18 cellular contexts compared by ENCODE assay signal in the genomic region with DNA sequence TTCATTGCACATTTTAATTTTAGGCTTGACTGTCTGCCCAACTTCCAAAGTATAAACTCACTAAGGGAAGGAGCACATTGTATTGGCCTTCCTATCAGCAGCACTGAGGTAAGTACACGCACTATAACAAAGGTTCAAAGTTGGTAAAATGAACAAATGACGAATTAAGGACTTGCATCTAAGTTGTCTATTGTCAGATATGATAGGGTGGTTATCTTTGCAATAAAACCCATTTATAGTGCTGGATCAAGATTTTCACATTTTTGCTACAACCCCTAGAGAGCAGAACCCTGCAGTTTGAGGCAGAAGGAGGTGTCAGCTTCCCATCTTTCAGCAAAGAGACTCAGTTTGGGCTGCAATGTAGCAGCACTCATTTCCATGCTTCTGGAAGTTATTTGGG. TPM values are rescaled to one million over a fixed set of nuclear protein-coding genes. Genes with fewer than 3 reads are reported as not detected.
DNase-seq lines count a peak whose midpoint lies in the region; ATAC-seq and TF ChIP-seq lines count a peak whose summit lies in the region.
"Had no signal": no experiment of that assay in that cellular context is flagged by ENCODE, and none has a peak within 500 bp of the region (broad histone marks: within the 10 kb centered on the region; RNA-seq: fewer than 3 reads in every experiment).

No MANE protein-coding gene starts in this region.

- no peak overlapping the region for H2BK15ac ChIP-seq in mesendoderm (replicated peaks; ENCODE audit: low read depth)

- in situ Hi-C loops in GM13976 (cut with MboI; ENCODE audit: low sequenced_read_pairs, unreplicated experiment), result no loop called here

- no peak overlapping the region for H3K56ac ChIP-seq in mesendoderm (ENCODE audit: low read length)

- H3K18ac ChIP-seq in mesendoderm (ENCODE audit: low read length), result no peak overlapping the region

- H3K9me3 Mint-ChIP-seq in WTC11 (no peaks in the 10 kb centered on the region), type B pancreatic cell (no peaks in the 10 kb centered on the region)
- H3K9me3 Mint-ChIP-seq: CD4-positive, alpha-beta memory T cell had no signal

- CTCF ChIA-PET in WTC11 (lab: Charles Lee), result interaction anchor here (0.6 to 1.1 kb wide), 2 partner anchors 266 to 385 kb away, joined by 3 read pairs; no protein-coding TSS in a partner anchor

- no peak overlapping the region for H4K8ac ChIP-seq in mesendoderm (ENCODE audit: low read depth, low read length)

- H2BK120ac ChIP-seq in mesendoderm (ENCODE audit: low read depth, low read length), result no peak overlapping the region

- peaks cover 11% of the 10 kb centered on the region for H3K79me1 ChIP-seq in mesendoderm (ENCODE audit: low read length)

- H3K36me3 Mint-ChIP-seq in WTC11, result no peaks in the 10 kb centered on the region
- no peaks in the 10 kb centered on the region for H3K36me3 Mint-ChIP-seq in type B pancreatic cell
- H3K36me3 Mint-ChIP-seq: CD4-positive, alpha-beta memory T cell had no signal

- H2AK5ac ChIP-seq in mesendoderm (ENCODE audit: low read length), result no peak overlapping the region

- H3K27me3 Mint-ChIP-seq in WTC11 (ENCODE audit: low read depth) (no peaks in the 10 kb centered on the region), type B pancreatic cell (peaks cover 2% of the 10 kb centered on the region)

- ATAC-seq in heart right ventricle (peak in 4 of 8 donors; percentile 3 to 35 (median 13)), left cardiac atrium (no peak), WTC11 (no peak)

- peak overlapping the region; percentile 24 for H3K4me3 Mint-ChIP-seq in WTC11
- H3K4me3 Mint-ChIP-seq in type B pancreatic cell, result peak overlapping the region; percentile 2
- H3K4me3 Mint-ChIP-seq: CD4-positive, alpha-beta memory T cell had no signal

- DNase-seq in heart right ventricle (no peak), left cardiac atrium (no peak), WTC11 (ENCODE audit: low spot score) (no peak), mesendoderm (no peak), type B pancreatic cell (ENCODE audit: extremely low spot score, unreplicated experiment) (no peak), GM13976 (ENCODE audit: low spot score) (no peak), ascending aorta (ENCODE audit: low spot score in 2 of 2) (no peak), stomach (no peak)
- DNase-seq: activated CD4-positive, alpha-beta T cell treated with anti-CD3 and anti-CD28 coated beads for 48 hours; activated CD8-positive, alpha-beta memory T cell treated with anti-CD3 and anti-CD28 coated beads, Interleukin-2, amount 50 U/mL, for 4 hours; activated gamma-delta T cell; CD4-positive, alpha-beta memory T cell; DMS79; NCI-H1105; NCI-H2107; NCI-H69; retina; stimulated activated naive CD4-positive, alpha-beta T cell treated with Interleukin-2 at 50 U/mL for 16 hours had no signal

- H3K27ac ChIP-seq in heart right ventricle (peak overlapping the region; percentile 9 to 99 (median 90)), mesendoderm (ENCODE audit: low read depth, low read length) (no peak overlapping the region), ascending aorta (no peak overlapping the region), stomach (no peak overlapping the region)

- H3K9me3 ChIP-seq in heart right ventricle (no peaks in the 10 kb centered on the region), ascending aorta (no peaks in the 10 kb centered on the region), stomach (no peaks in the 10 kb centered on the region)

- H3K4me1 ChIP-seq in heart right ventricle, result peaks cover 0 to 27% (median 11%) of the 10 kb centered on the region in 9 donors
- H3K4me1 ChIP-seq in mesendoderm (ENCODE audit: control insufficient read depth, low read depth, low read length), result peaks cover 16% of the 10 kb centered on the region
- H3K4me1 ChIP-seq in ascending aorta, result peaks cover 0 to 2% of the 10 kb centered on the region in 2 donors
- peaks cover 0 to 55% (median 35%) of the 10 kb centered on the region in 4 donors for H3K4me1 ChIP-seq in stomach

- TF ChIP-seq EP300 in stomach (IDR thresholded peaks at IDR 0.05), result no peak

- H3K9ac ChIP-seq in mesendoderm (ENCODE audit: low read length), result peak overlapping the region; percentile 10

- intact Hi-C loops in heart right ventricle (cut with DNase I) (loop anchor here in 1 of 10 donors (2.0 kb wide), 1 partner anchor 28 kb away; no protein-coding TSS in a partner anchor), left cardiac atrium (cut with DNase I) (no loop called here), ascending aorta (cut with DNase I) (no loop called here), stomach (cut with DNase I; ENCODE audit: low total_unique reads) (no loop called here)

- no peak for TF ChIP-seq POLR2A in stomach (IDR thresholded peaks at IDR 0.05)

- POLR2A ChIA-PET in WTC11 (lab: Charles Lee), result interaction anchor here (0.6 to 1.4 kb wide), 3 partner anchors 20 to 271 kb away, joined by 3 read pairs; no protein-coding TSS in a partner anchor

- peaks cover 71% of the 10 kb centered on the region for H3K4me1 Mint-ChIP-seq in WTC11
- H3K4me1 Mint-ChIP-seq in type B pancreatic cell (ENCODE audit: unreplicated experiment), result peaks cover 47% of the 10 kb centered on the region

- H3K4ac ChIP-seq in mesendoderm (ENCODE audit: low read depth, low read length), result no peak overlapping the region

- no peak overlapping the region for H3K4me2 ChIP-seq in mesendoderm (ENCODE audit: low read length)

- H3K27ac Mint-ChIP-seq in WTC11 (peak overlapping the region; percentile 75; the same call in 1 of the 2 replicates), type B pancreatic cell (no peak overlapping the region)
- H3K27ac Mint-ChIP-seq: CD4-positive, alpha-beta memory T cell had no signal

- no peak overlapping the region for H2BK5ac ChIP-seq in mesendoderm (ENCODE audit: low read length)

- H3K23ac ChIP-seq in mesendoderm (ENCODE audit: low read length), result no peak overlapping the region

- H3K4me3 ChIP-seq in heart right ventricle (peak overlapping the region in 7 of 10 donors; percentile 4 to 92 (median 77)), mesendoderm (ENCODE audit: low read length) (no peak overlapping the region), ascending aorta (no peak overlapping the region), stomach (no peak overlapping the region)

- TF ChIP-seq CTCF in heart right ventricle (IDR thresholded peaks at IDR 0.05) (no peak), WTC11 (IDR thresholded peaks at IDR 0.05) (no peak), type B pancreatic cell (conservative IDR thresholded peaks at IDR 0.05) (no peak), GM13976 (IDR thresholded peaks at IDR 0.05; ENCODE audit: borderline replicate concordance, control extremely low read depth, extremely low read depth, insufficient read depth, missing control alignments) (no peak), ascending aorta (IDR thresholded peaks at IDR 0.05) (no peak), stomach (IDR thresholded peaks at IDR 0.05) (no peak)

- H4K5ac ChIP-seq in mesendoderm (ENCODE audit: low read length), result no peak overlapping the region

- 57 to 64% methylated on average over 2 of the region's 2 CpGs for whole genome bisulfite sequencing in heart right ventricle, 2 donors
- no CpG with 5 or more reads among the region's 2 CpGs for WGBS in mesendoderm (ENCODE audit: extremely low coverage, insufficient coverage, low lambda C conversion rate)
- 67 to 84% (median 80%) methylated on average over 2 of the region's 2 CpGs for WGBS in stomach, 5 donors

- no peaks in the 10 kb centered on the region for H3K36me3 ChIP-seq in heart right ventricle
- no peaks in the 10 kb centered on the region for H3K36me3 ChIP-seq in mesendoderm (ENCODE audit: control insufficient read depth, insufficient read depth, low read length)
- H3K36me3 ChIP-seq in ascending aorta, result no peaks in the 10 kb centered on the region
- H3K36me3 ChIP-seq in stomach, result no peaks in the 10 kb centered on the region

- peaks cover 61% of the 10 kb centered on the region for H3K79me2 ChIP-seq in mesendoderm (ENCODE audit: control insufficient read depth, insufficient read depth, low read length)

- H3K27me3 ChIP-seq in heart right ventricle (peaks cover 0 to 49% (median 22%) of the 10 kb centered on the region in 7 donors), mesendoderm (ENCODE audit: insufficient read depth, low read length, poor library complexity) (no peaks in the 10 kb centered on the region), ascending aorta (no peaks in the 10 kb centered on the region), stomach (peaks cover 0 to 24% (median 12%) of the 10 kb centered on the region in 3 donors)

TF ChIP-seq in WTC11, 78 proteins besides CTCF, POLR2A, EP300 and RAD21 (continues in another document):
- no peak for TF ChIP-seq TEAD4 (CRISPR knock-in tag; IDR thresholded peaks at IDR 0.05)

RNA-seq across cellular contexts. Expression of gene HOMER1, which starts 5.1 kb away (rescaled TPM):
- total RNA-seq in heart right ventricle (100 to 1,000 TPM in 1 of 10 donors, 10 to 100 TPM in 9; 35.0 to 109 (median 68.3) TPM), left cardiac atrium (10 to 100 TPM; 25.6 to 35.4 TPM), WTC11 (2021) (32.1 to 37.6 TPM (median 35.5 TPM) in 3 replicates), type B pancreatic cell (ENCODE audit: low replicate concordance) (13.9 and 20.0 TPM in 2 replicates), ascending aorta (2.3 TPM), stomach (10 to 100 TPM in 3 of 5 donors, 1 to 10 TPM in 2; 2.7 to 21.6 (median 13.6) TPM)
- polyA plus RNA-seq in heart right ventricle (10 to 100 TPM in 1 of 2 donors, 1 to 10 TPM in 1; 4.7 to 13.2 TPM), stomach (1 to 10 TPM in 2 of 3 donors, under 1 TPM in 1; 0.85 to 2.3 (median 2.1) TPM)
- polyA plus RNA-seq in mesendoderm (2013, experiment 1 of 2), result 67.4 TPM
- 65.4 TPM for polyA plus RNA-seq in mesendoderm (2013, experiment 2 of 2)

Comparison
In these comparisons a context has a peak if more than half of its experiments do, and no peak if none do; other contexts are left out.
1. H3K27ac ChIP-seq: peak in heart right ventricle (10 of 10); none in mesendoderm (single experiment), ascending aorta (0 of 2) and stomach (0 of 5).
2. H3K4me3 ChIP-seq: peak in heart right ventricle (7 of 10); none in mesendoderm (single experiment), ascending aorta (0 of 2) and stomach (0 of 4).